In the genomic region with DNA sequence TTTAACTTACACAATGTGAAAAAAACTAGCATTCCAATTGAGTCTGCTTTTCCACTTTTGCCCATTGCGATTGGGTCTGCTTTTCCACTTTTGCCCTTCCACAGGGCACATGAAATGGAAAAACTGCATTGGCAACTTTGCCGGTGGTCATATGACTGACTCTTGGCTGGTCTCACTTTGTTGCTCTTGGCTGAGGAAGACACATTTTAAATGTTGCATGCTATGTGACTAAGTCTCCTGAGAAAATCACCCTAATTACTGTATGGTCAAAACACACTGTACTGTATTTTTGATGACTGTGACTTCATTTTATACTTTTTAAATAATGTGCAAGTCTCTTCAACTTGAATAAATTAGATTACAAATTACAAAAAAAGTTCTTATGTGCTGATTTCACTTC, we compare ENCODE assay signal across 14 cellular contexts. TPM values are rescaled to one million over a fixed set of nuclear protein-coding genes. Genes with fewer than 3 reads are reported as not detected.
DNase-seq lines count a peak whose midpoint lies in the region; ATAC-seq and TF ChIP-seq lines count a peak whose summit lies in the region.
"Had no signal": no experiment of that assay in that cellular context is flagged by ENCODE, and none has a peak within 500 bp of the region (broad histone marks: within the 10 kb centered on the region; RNA-seq: fewer than 3 reads in every experiment).

No MANE protein-coding gene starts in this region.

- DNase-seq in heart left ventricle, result peak in 4 of 5 donors; percentile 29 to 54 (median 41)
- no peak for DNase-seq in right cardiac atrium
- peak; percentile 85 for DNase-seq in astrocyte of the spinal cord (ENCODE audit: low read depth, low spot score)
- peak; percentile 8 to 13 for DNase-seq in hippocampal formation (lab: John Stamatoyannopoulos, UW)
- peak; percentile 50 for DNase-seq in ureter (ENCODE audit: low spot score)
- DNase-seq in SIG-M5 treated with dmso at 0.1 percent for 504 hours (lab: John Stamatoyannopoulos, UW; ENCODE audit: unreplicated experiment), result no peak
- DNase-seq: activated CD4-positive, CD25-positive, alpha-beta regulatory T cell; activated effector memory CD4-positive, alpha-beta T cell treated with Interleukin-2 at 50 U/mL for 16 hours; effector CD4-positive, alpha-beta T cell; NCI-H1105 treated with DMSO at 0.1 percent for 48 hours had no signal

- intact Hi-C loops in heart left ventricle (cut with DNase I), result loop anchor here in 5 of 10 donors (2.0 to 5.0 kb wide), 3 partner anchors 31 to 35 kb away; partner anchors contain the start of gene RIMOC1 (in 1 of the 5)
- intact Hi-C loops in right cardiac atrium (cut with DNase I), result no loop called here

- peaks cover 0 to 30% (median 18%) of the 10 kb centered on the region in 12 donors for H3K4me1 ChIP-seq in heart left ventricle
- H3K4me1 ChIP-seq in right cardiac atrium (ENCODE audit: control insufficient read depth, insufficient read depth, low read length), result peaks cover 3% of the 10 kb centered on the region
- H3K4me1 ChIP-seq: parathyroid adenoma had no signal

- peaks cover 0 to 2% (median 0%) of the 10 kb centered on the region in 9 donors for H3K36me3 ChIP-seq in heart left ventricle

- TF ChIP-seq POLR2A in heart left ventricle (IDR thresholded peaks at IDR 0.05), result no peak

- no peaks in the 10 kb centered on the region for H3K27me3 ChIP-seq in heart left ventricle
- no peaks in the 10 kb centered on the region for H3K27me3 ChIP-seq in right cardiac atrium (ENCODE audit: control insufficient read depth, insufficient read depth)

- no peaks in the 10 kb centered on the region for H3K9me3 ChIP-seq in heart left ventricle
- no peaks in the 10 kb centered on the region for H3K9me3 ChIP-seq in right cardiac atrium (ENCODE audit: control insufficient read depth, low read length)

- no peak for ATAC-seq in heart left ventricle
- no peak for ATAC-seq in right cardiac atrium
- ATAC-seq in SK-N-SH treated with all-trans-retinoic acid at 6 μM for 48 hours, result no peak
- no peak for ATAC-seq in GM21423 (IDR thresholded peaks at IDR 0.05; ENCODE audit: unreplicated experiment)
- ATAC-seq: Panc1 had no signal

- WGBS in heart left ventricle, 4 donors, result 19 to 34% (median 32%) methylated on average over 2 of the region's 2 CpGs
- 34% methylated on average over 2 of the region's 2 CpGs for WGBS in right cardiac atrium

- TF ChIP-seq CTCF in heart left ventricle (IDR thresholded peaks at IDR 0.05), result no peak
- TF ChIP-seq CTCF in astrocyte of the spinal cord (IDR thresholded peaks at IDR 0.05; ENCODE audit: low read depth, low read length), result no peak

- H3K4me3 ChIP-seq in heart left ventricle (no peak overlapping the region), right cardiac atrium (ENCODE audit: low read length) (no peak overlapping the region), astrocyte of the spinal cord (ENCODE audit: low read depth, low read length) (no peak overlapping the region)

- in situ Hi-C loops in astrocyte of the spinal cord (cut with HindIII; ENCODE audit: low sequenced_read_pairs), result no loop called here

- peak overlapping the region in 9 of 12 donors; percentile 4 to 96 (median 86) for H3K27ac ChIP-seq in heart left ventricle
- H3K27ac ChIP-seq in right cardiac atrium (ENCODE audit: low read length), result no peak overlapping the region
- H3K27ac ChIP-seq: parathyroid adenoma had no signal

TF ChIP-seq in SK-N-SH treated with all-trans-retinoic acid at 6 μM for 48 hours, 23 proteins besides CTCF, POLR2A, EP300 and RAD21 (continues in another document):
- TF ChIP-seq RARB (CRISPR knock-in tag; IDR thresholded peaks at IDR 0.05) (no peak), SNAI2 (CRISPR knock-in tag; IDR thresholded peaks at IDR 0.05) (no peak), TSHZ2 (CRISPR knock-in tag; IDR thresholded peaks at IDR 0.05) (no peak), ZNF8 (CRISPR knock-in tag; IDR thresholded peaks at IDR 0.05) (no peak), ZC3H10 (CRISPR knock-in tag; IDR thresholded peaks at IDR 0.05) (no peak), ZNF565 (CRISPR knock-in tag; conservative IDR thresholded peaks at IDR 0.05; ENCODE audit: low read depth) (no peak), POU6F1 (CRISPR knock-in tag; IDR thresholded peaks at IDR 0.05; ENCODE audit: borderline replicate concordance, low read depth) (no peak), ISL1 (CRISPR knock-in tag; IDR thresholded peaks at IDR 0.05) (no peak), ZFP30 (CRISPR knock-in tag; IDR thresholded peaks at IDR 0.05) (no peak), PPARA (CRISPR knock-in tag; IDR thresholded peaks at IDR 0.05; ENCODE audit: borderline replicate concordance) (no peak), PATZ1 (CRISPR knock-in tag; IDR thresholded peaks at IDR 0.05; ENCODE audit: borderline replicate concordance) (no peak)
- TF ChIP-seq, protein P1, sequence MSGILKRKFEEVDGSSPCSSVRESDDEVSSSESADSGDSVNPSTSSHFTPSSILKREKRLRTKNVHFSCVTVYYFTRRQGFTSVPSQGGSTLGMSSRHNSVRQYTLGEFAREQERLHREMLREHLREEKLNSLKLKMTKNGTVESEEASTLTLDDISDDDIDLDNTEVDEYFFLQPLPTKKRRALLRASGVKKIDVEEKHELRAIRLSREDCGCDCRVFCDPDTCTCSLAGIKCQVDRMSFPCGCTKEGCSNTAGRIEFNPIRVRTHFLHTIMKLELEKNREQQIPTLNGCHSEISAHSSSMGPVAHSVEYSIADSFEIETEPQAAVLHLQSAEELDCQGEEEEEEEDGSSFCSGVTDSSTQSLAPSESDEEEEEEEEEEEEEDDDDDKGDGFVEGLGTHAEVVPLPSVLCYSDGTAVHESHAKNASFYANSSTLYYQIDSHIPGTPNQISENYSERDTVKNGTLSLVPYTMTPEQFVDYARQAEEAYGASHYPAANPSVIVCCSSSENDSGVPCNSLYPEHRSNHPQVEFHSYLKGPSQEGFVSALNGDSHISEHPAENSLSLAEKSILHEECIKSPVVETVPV (CRISPR knock-in tag; IDR thresholded peaks at IDR 0.05), result no peak

RNA-seq across cellular contexts. Expression of gene OXCT1, which starts 1.6 kb away (rescaled TPM):
- total RNA-seq in heart left ventricle (100 to 1,000 TPM in 8 of 9 donors, 10 to 100 TPM in 1; 73.4 to 363 (median 205) TPM), right cardiac atrium (100 to 1,000 TPM in 1 of 4 donors, 10 to 100 TPM in 3; 77.9 to 108 (median 84.8) TPM), ureter (18.2 TPM)
- polyA plus RNA-seq in heart left ventricle (100 to 1,000 TPM in 1 of 2 donors, 10 to 100 TPM in 1; 50.7 to 148 TPM), right cardiac atrium (54.7 TPM)

RNA-seq across cellular contexts. Expression of gene RIMOC1, which starts 32.3 kb away (rescaled TPM):
- total RNA-seq in heart left ventricle (10 to 100 TPM in 8 of 9 donors, 1 to 10 TPM in 1; 7.6 to 24.0 (median 17.7) TPM), right cardiac atrium (10 to 100 TPM; 13.4 to 16.7 (median 16.0) TPM), ureter (33.0 TPM)
- polyA plus RNA-seq in heart left ventricle (10 to 100 TPM in 1 of 2 donors, 1 to 10 TPM in 1; 4.4 to 10.8 TPM), right cardiac atrium (7.2 TPM)

RNA-seq across cellular contexts. Expression of gene FBXO4, which starts 53.2 kb away (rescaled TPM):
- total RNA-seq in heart left ventricle, result 1 to 10 TPM; 2.4 to 8.1 (median 3.4) TPM
- polyA plus RNA-seq in heart left ventricle, result 1 to 10 TPM; 2.5 to 3.9 TPM
- 1 to 10 TPM; 3.8 to 6.6 (median 4.0) TPM for total RNA-seq in right cardiac atrium
- 5.5 TPM for polyA plus RNA-seq in right cardiac atrium
- total RNA-seq in ureter, result 16.2 TPM

Comparison
In these comparisons a context has a peak if more than half of its experiments do, and no peak if none do; other contexts are left out.
1. DNase-seq: peak in heart left ventricle (4 of 5), astrocyte of the spinal cord (single experiment), hippocampal formation (2 of 2) and ureter (single experiment); none in right cardiac atrium (0 of 3) and SIG-M5 treated with dmso at 0.1 percent for 504 hours (single experiment).